ENCODE assay signal across 9 cellular contexts in genomic region chr7:127091620-127092019, GRCh38.
"Had no signal": no experiment of that assay in that cellular context is flagged by ENCODE, and none has a peak within 500 bp of the region (broad histone marks: within the 10 kb centered on the region; RNA-seq: fewer than 3 reads in every experiment).

No MANE protein-coding gene starts in this region.

- DNase-seq: GM23248, GOT3, H7, KBM-7 had no signal

- H3K9me3 Mint-ChIP-seq: IgD-negative memory B cell had no signal

- H2AFZ ChIP-seq: GM23248 had no signal

- H3K4me3 Mint-ChIP-seq: IgD-negative memory B cell had no signal

- H3K27ac ChIP-seq: GM23248, HL-60 had no signal

- H3K4me1 ChIP-seq: HAP-1 had no signal

- H3K9ac ChIP-seq: GM23248 had no signal

- H3K27ac Mint-ChIP-seq: IgD-negative memory B cell had no signal

- H3K36me3 Mint-ChIP-seq: IgD-negative memory B cell had no signal

- H3K36me3 ChIP-seq: HAP-1 had no signal

- H3K4me3 ChIP-seq: GM23248, HAP-1 had no signal

- ATAC-seq: HCT116, HepG2 had no signal

- H3K4me1 Mint-ChIP-seq: IgD-negative memory B cell had no signal

- H3K9me3 ChIP-seq: HAP-1 had no signal

- H3K27me3 Mint-ChIP-seq: IgD-negative memory B cell had no signal
